Comparison of ENCODE assay signal across 8 cellular contexts in the genomic region with DNA sequence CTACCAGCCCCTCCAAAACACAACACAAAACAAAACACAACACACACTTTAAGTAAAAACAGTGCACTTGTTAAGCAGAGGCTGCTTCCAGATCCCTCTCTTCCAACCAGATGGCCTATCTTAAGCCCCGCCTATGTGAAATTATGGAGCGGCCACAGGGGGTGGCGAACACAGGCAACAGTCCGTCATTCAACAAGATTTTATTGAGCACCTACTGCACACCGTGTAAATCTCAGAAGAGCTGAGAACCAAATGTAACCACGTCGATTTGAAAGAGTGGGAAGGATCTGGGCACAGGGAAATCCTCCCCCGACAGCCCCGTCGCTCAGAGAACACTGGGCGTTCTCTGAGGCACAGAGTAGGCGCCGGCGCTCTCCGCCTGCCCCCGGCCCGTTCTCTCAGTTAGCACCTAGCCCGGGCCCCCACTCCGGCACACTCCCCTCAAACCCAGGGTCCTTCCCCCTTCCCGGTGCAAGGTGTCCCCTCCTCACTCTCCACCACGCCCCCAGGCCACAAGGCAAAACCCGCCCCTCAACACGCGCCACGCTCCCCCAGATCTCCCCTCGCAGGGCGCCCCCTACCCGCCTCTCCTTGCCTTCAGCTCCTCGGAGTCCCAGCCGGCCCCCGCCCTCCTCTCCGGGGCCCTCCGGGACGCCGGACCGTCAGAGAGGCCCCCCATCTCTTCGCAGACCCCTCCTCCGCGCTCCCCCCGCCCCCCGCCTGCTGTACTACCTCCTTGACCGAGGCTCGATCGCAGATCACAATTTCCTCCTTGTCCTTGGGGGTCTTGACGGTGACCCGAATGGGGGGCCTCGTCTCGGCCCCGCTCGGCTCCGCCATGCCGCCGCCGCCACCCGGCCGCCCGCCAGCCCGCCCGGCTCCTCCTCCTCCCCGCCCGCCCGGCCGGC. TPM values are rescaled to one million over a fixed set of nuclear protein-coding genes. Genes with fewer than 3 reads are reported as not detected.
DNase-seq lines count a peak whose midpoint lies in the region; ATAC-seq, FAIRE-seq and TF ChIP-seq lines count a peak whose summit lies in the region.

No MANE protein-coding gene starts in this region.

- peak overlapping the region; percentile 97 for H3K27ac ChIP-seq in colonic mucosa
- peak overlapping the region; percentile 31 to 70 for H3K27ac ChIP-seq in liver (ENCODE audit: low read depth in 1 of 2, low read length in 2 of 2)

- peak in 1 of 2 donors; percentile 47 for TF ChIP-seq RAD21 in liver (IDR thresholded peaks at IDR 0.05)

- under 1% methylated on average over 58 of the region's 63 CpGs for WGBS in liver

- H3K9ac ChIP-seq in colonic mucosa (ENCODE audit: low read depth in 2 of 2, low read length in 2 of 2) (peak overlapping the region; percentile 69 to 76), liver (ENCODE audit: low read depth in 1 of 2, low read length in 2 of 2) (peak overlapping the region in 1 of 2 donors; percentile 62)

- no peak for ATAC-seq in GM21723 (IDR thresholded peaks at IDR 0.05; ENCODE audit: unreplicated experiment)

- POLR2A ChIA-PET in BJ (lab: Charles Lee) = interaction anchor here (0.6 kb wide), 1 partner anchor 184 kb away, joined by 20 read pairs; no protein-coding TSS in a partner anchor

- DNase-seq in BJ (ENCODE audit: low read depth) (no peak), H54 (ENCODE audit: insufficient read length, low spot score) (peak; percentile 63), NCI-H446 treated with DMSO at 0.1 percent for 48 hours (lab: John Stamatoyannopoulos, UW) (peak; percentile 58), colonic mucosa (peak; percentile 68)
- DNase-seq in activated CD4-positive, alpha-beta T cell treated with anti-CD3 and anti-CD28 coated beads, Interleukin-2, amount 10 ng/mL, durations not matched to agents 24 days and 14 days = peak; percentile 92
- DNase-seq in stimulated activated CD4-positive, alpha-beta T cell treated with anti-CD3 and anti-CD28 coated beads, Interleukin-4, amount 100 ng/mL, for 1 hour = peak; percentile 74

- TF ChIP-seq POLR2A in H54 (IDR thresholded peaks at IDR 0.05; ENCODE audit: low read depth, low read length) = 0 out of 2 replicates have a peak, but pooled peaks have one; percentile 5

- peaks cover 2% of the 10 kb centered on the region for H3K36me3 ChIP-seq in BJ (ENCODE audit: control insufficient read depth, insufficient read depth, low read length)
- no peaks in the 10 kb centered on the region for H3K36me3 ChIP-seq in colonic mucosa
- H3K36me3 ChIP-seq in liver (ENCODE audit: control insufficient read depth in 4 of 4, insufficient read depth in 3 of 4, low read depth in 1 of 4, low read length in 3 of 4) = peaks cover 1 to 22% (median 9%) of the 10 kb centered on the region in 4 donors

- H3K4me1 Mint-ChIP-seq in activated CD4-positive, alpha-beta T cell treated with anti-CD3 and anti-CD28 coated beads, Interleukin-2, amount 10 ng/mL, durations not matched to agents 24 days and 14 days = peaks cover 30% of the 10 kb centered on the region

- H3K4me1 ChIP-seq in colonic mucosa (peaks cover 8% of the 10 kb centered on the region), liver (ENCODE audit: control insufficient read depth in 4 of 4, insufficient read depth in 4 of 4, low read length in 3 of 4) (peaks cover 0 to 22% (median 13%) of the 10 kb centered on the region in 4 donors)

- CTCF ChIA-PET in BJ (lab: Yijun Ruan, JAX) = interaction anchor here (0.6 to 1.5 kb wide), 8 partner anchors 10 to 47 kb away, joined by 3 to 6 read pairs (median 4); a partner anchor contains a TSS

- H3K27me3 Mint-ChIP-seq in activated CD4-positive, alpha-beta T cell treated with anti-CD3 and anti-CD28 coated beads, Interleukin-2, amount 10 ng/mL, durations not matched to agents 24 days and 14 days = no peaks in the 10 kb centered on the region

- H3K4me3 Mint-ChIP-seq in activated CD4-positive, alpha-beta T cell treated with anti-CD3 and anti-CD28 coated beads, Interleukin-2, amount 10 ng/mL, durations not matched to agents 24 days and 14 days = peak overlapping the region; percentile 98

- H3K4me3 ChIP-seq in BJ (ENCODE audit: low read depth, low read length) (peak overlapping the region; percentile 86), colonic mucosa (peak overlapping the region; percentile 98), liver (ENCODE audit: low read depth in 1 of 3, low read length in 3 of 3) (peak overlapping the region; percentile 80 to 88 (median 85))

- no peaks in the 10 kb centered on the region for H3K9me3 Mint-ChIP-seq in activated CD4-positive, alpha-beta T cell treated with anti-CD3 and anti-CD28 coated beads, Interleukin-2, amount 10 ng/mL, durations not matched to agents 24 days and 14 days

- intact Hi-C loops in activated CD4-positive, alpha-beta T cell treated with anti-CD3 and anti-CD28 coated beads, Interleukin-2, amount 10 ng/mL, durations not matched to agents 24 days and 14 days (cut with micrococcal nuclease) = loop anchor here (1.0 to 10.0 kb wide), 5 partner anchors 32 to 672 kb away; a partner anchor contains a TSS
- intact Hi-C loops in colonic mucosa (cut with DNase I) = no loop called here

- H3K36me3 Mint-ChIP-seq in activated CD4-positive, alpha-beta T cell treated with anti-CD3 and anti-CD28 coated beads, Interleukin-2, amount 10 ng/mL, durations not matched to agents 24 days and 14 days (ENCODE audit: low read depth) = peaks cover 34% of the 10 kb centered on the region

- FAIRE-seq in H54 (lab: Jason Lieb, UNC) = no peak

- peak overlapping the region; percentile 95 for H3K27ac Mint-ChIP-seq in activated CD4-positive, alpha-beta T cell treated with anti-CD3 and anti-CD28 coated beads, Interleukin-2, amount 10 ng/mL, durations not matched to agents 24 days and 14 days

- TF ChIP-seq CTCF in BJ (IDR thresholded peaks at IDR 0.05; ENCODE audit: insufficient read depth, low read depth, low read length) (peak; percentile 49), colonic mucosa (IDR thresholded peaks at IDR 0.05) (no peak), liver (IDR thresholded peaks at IDR 0.05; ENCODE audit: low read depth, low read length, missing input control) (no peak)

- no peaks in the 10 kb centered on the region for H3K9me3 ChIP-seq in colonic mucosa
- H3K9me3 ChIP-seq in liver (ENCODE audit: control insufficient read depth in 4 of 4, low read length in 3 of 4) = no peaks in the 10 kb centered on the region

- H3K27me3 ChIP-seq in BJ (ENCODE audit: control insufficient read depth, insufficient read depth, low read length) (no peaks in the 10 kb centered on the region), colonic mucosa (no peaks in the 10 kb centered on the region), liver (ENCODE audit: control insufficient read depth in 4 of 4, insufficient read depth in 4 of 4, low read length in 3 of 4) (no peaks in the 10 kb centered on the region)

TF ChIP-seq in liver, 16 proteins besides CTCF, POLR2A, EP300 and RAD21 (continues in another document):
- TF ChIP-seq, protein P1, sequence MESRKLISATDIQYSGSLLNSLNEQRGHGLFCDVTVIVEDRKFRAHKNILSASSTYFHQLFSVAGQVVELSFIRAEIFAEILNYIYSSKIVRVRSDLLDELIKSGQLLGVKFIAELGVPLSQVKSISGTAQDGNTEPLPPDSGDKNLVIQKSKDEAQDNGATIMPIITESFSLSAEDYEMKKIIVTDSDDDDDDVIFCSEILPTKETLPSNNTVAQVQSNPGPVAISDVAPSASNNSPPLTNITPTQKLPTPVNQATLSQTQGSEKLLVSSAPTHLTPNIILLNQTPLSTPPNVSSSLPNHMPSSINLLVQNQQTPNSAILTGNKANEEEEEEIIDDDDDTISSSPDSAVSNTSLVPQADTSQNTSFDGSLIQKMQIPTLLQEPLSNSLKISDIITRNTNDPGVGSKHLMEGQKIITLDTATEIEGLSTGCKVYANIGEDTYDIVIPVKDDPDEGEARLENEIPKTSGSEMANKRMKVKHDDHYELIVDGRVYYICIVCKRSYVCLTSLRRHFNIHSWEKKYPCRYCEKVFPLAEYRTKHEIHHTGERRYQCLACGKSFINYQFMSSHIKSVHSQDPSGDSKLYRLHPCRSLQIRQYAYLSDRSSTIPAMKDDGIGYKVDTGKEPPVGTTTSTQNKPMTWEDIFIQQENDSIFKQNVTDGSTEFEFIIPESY (IDR thresholded peaks at IDR 0.05) = no peak
- TF ChIP-seq FOXA1 (IDR thresholded peaks at IDR 0.05) (no peak), RXRA (IDR thresholded peaks at IDR 0.05) (no peak)

RNA-seq across cellular contexts. Expression of a gene that starts 0.5 kb away (rescaled TPM):
- 25.7 and 28.3 TPM in 2 replicates for polyA plus RNA-seq in BJ (2011; rRNA removed)
- polyA minus RNA-seq in BJ (2011; rRNA and poly(A)+ RNA removed) = 23.6 and 36.3 TPM in 2 replicates
- 64.3 and 65.0 TPM in 2 replicates for total RNA-seq in activated CD4-positive, alpha-beta T cell treated with anti-CD3 and anti-CD28 coated beads, Interleukin-2, amount 10 ng/mL, durations not matched to agents 24 days and 14 days
- 10 to 100 TPM; 23.2 to 43.4 TPM for total RNA-seq in colonic mucosa
- 10 to 100 TPM in 1 of 2 donors, 1 to 10 TPM in 1; 9.2 to 13.5 TPM for total RNA-seq in liver
- polyA plus RNA-seq in liver = 10 to 100 TPM in 1 of 2 donors, 1 to 10 TPM in 1; 7.4 to 17.8 TPM

RNA-seq across cellular contexts. Expression of a gene that starts 1.5 kb away (rescaled TPM):
- polyA plus RNA-seq in BJ (2011; rRNA removed) (60.0 and 77.4 TPM in 2 replicates), liver (100 to 1,000 TPM; 115 to 152 TPM)
- 23.9 and 33.8 TPM in 2 replicates for polyA minus RNA-seq in BJ (2011; rRNA and poly(A)+ RNA removed)
- 69.9 and 73.0 TPM in 2 replicates for total RNA-seq in activated CD4-positive, alpha-beta T cell treated with anti-CD3 and anti-CD28 coated beads, Interleukin-2, amount 10 ng/mL, durations not matched to agents 24 days and 14 days
- total RNA-seq in colonic mucosa (10 to 100 TPM; 69.4 to 83.9 TPM), liver (10 to 100 TPM; 30.4 to 42.9 TPM)

RNA-seq across cellular contexts. Expression of a gene that starts 7.8 kb away (rescaled TPM):
- not detected in 2 replicates for polyA plus RNA-seq in BJ (2011; rRNA removed)
- polyA minus RNA-seq in BJ (2011; rRNA and poly(A)+ RNA removed) = not detected in 2 replicates
- not detected in 2 replicates for total RNA-seq in activated CD4-positive, alpha-beta T cell treated with anti-CD3 and anti-CD28 coated beads, Interleukin-2, amount 10 ng/mL, durations not matched to agents 24 days and 14 days
- total RNA-seq in colonic mucosa = 100 to 1,000 TPM; 213 TPM
- 1 to 10 TPM in 1 of 2 donors, under 1 TPM in 1; 0.67 to 1.0 TPM for total RNA-seq in liver
- 1 to 10 TPM in 1 of 2 donors, under 1 TPM in 1; 0.82 to 2.0 TPM for polyA plus RNA-seq in liver

RNA-seq across cellular contexts. Expression of a gene that starts 29.1 kb away (rescaled TPM):
- polyA plus RNA-seq in BJ (2011; rRNA removed) (1.9 TPM in 2 replicates), liver (under 1 TPM; 0.52 to 0.56 TPM)
- polyA minus RNA-seq in BJ (2011; rRNA and poly(A)+ RNA removed) = 1.8 and 2.4 TPM in 2 replicates
- 0.24 and 0.84 TPM in 2 replicates for total RNA-seq in activated CD4-positive, alpha-beta T cell treated with anti-CD3 and anti-CD28 coated beads, Interleukin-2, amount 10 ng/mL, durations not matched to agents 24 days and 14 days
- total RNA-seq in colonic mucosa (1 to 10 TPM; 1.6 to 3.7 TPM), liver (1 to 10 TPM; 1.3 TPM)

RNA-seq across cellular contexts. Expression of a gene that starts 32.4 kb away (rescaled TPM):
- polyA plus RNA-seq in BJ (2011; rRNA removed) = 891 and 935 TPM in 2 replicates
- polyA minus RNA-seq in BJ (2011; rRNA and poly(A)+ RNA removed) = 171 and 320 TPM in 2 replicates
- 175 and 176 TPM in 2 replicates for total RNA-seq in activated CD4-positive, alpha-beta T cell treated with anti-CD3 and anti-CD28 coated beads, Interleukin-2, amount 10 ng/mL, durations not matched to agents 24 days and 14 days
- total RNA-seq in colonic mucosa = 100 to 1,000 TPM; 204 to 208 TPM
- 100 to 1,000 TPM; 101 to 264 TPM for total RNA-seq in liver
- 100 to 1,000 TPM in 1 of 2 donors, 10 to 100 TPM in 1; 93.1 to 245 TPM for polyA plus RNA-seq in liver

Comparison
In these comparisons a context has a peak if more than half of its experiments do, and no peak if none do; other contexts are left out.
1. RNA of a gene that starts 7.8 kb away (total RNA-seq): 213 TPM in colonic mucosa; 0.67 to 1.0 TPM in liver and not detected in activated CD4-positive, alpha-beta T cell treated with anti-CD3 and anti-CD28 coated beads, Interleukin-2, amount 10 ng/mL, durations not matched to agents 24 days and 14 days; every median in the first group is over 100 times any median in the second.
2. Peak in every context shown above with its lines, with median percentiles within 50 percentile points of each other: H3K4me3 ChIP-seq.